Comparison of ENCODE assay signal across 27 cellular contexts in the genomic region with DNA sequence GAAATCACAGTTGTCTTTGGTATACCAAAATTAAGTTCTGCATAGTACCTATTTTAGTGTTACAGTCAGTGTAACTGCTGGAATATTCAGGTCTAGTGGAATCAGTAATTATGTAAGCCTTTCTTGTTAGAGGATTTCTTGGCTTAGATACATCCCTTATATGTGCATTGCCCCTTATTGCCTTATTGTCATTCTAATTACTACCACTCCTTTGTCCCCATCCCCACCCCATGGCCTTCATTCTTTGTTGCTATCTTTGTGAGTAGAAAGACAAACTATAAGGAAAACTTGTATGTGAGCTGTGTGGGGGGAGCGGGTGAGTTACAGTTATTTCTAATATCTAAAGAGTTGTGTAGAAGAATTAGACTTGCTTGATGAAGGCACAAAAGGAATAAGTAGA. TPM values are rescaled to one million over a fixed set of nuclear protein-coding genes. Genes with fewer than 3 reads are reported as not detected.
"Had no signal": no experiment of that assay in that cellular context is flagged by ENCODE, and none has a peak within 500 bp of the region (broad histone marks: within the 10 kb centered on the region; RNA-seq: fewer than 3 reads in every experiment).

No MANE protein-coding gene starts in this region.

- FAIRE-seq: keratinocyte had no signal

- H3K4me1 ChIP-seq: lower lobe of right lung, suprapubic skin, vagina had no signal

- H3K36me3 Mint-ChIP-seq: immature natural killer cell; naive thymus-derived CD8-positive, alpha-beta T cell had no signal

- H3K36me3 ChIP-seq: gastrocnemius medialis, lower lobe of right lung, ovary, suprapubic skin, vagina had no signal

- ATAC-seq: esophagus mucosa; gastrocnemius medialis; left ventricle myocardium superior; lower lobe of right lung; naive thymus-derived CD8-positive, alpha-beta T cell; sciatic nerve; stimulated activated naive CD8-positive, alpha-beta T cell treated with anti-CD3 and anti-CD28 coated beads, Interleukin-15, amount 100 ng/mL, for 72 hours had no signal

- H3K27ac ChIP-seq: gastrocnemius medialis, lower lobe of right lung, ovary, suprapubic skin, vagina had no signal

- H3K27me3 ChIP-seq: gastrocnemius medialis, ovary, suprapubic skin, vagina had no signal

- H3K27ac Mint-ChIP-seq: immature natural killer cell; naive thymus-derived CD8-positive, alpha-beta T cell; nephron progenitor cell; stimulated activated naive CD8-positive, alpha-beta T cell treated with anti-CD3 and anti-CD28 coated beads, Interleukin-15, amount 100 ng/mL, for 72 hours had no signal

- H3K27me3 Mint-ChIP-seq: naive thymus-derived CD8-positive, alpha-beta T cell; stimulated activated naive CD8-positive, alpha-beta T cell treated with anti-CD3 and anti-CD28 coated beads, Interleukin-15, amount 100 ng/mL, for 72 hours had no signal

- H3K4me1 Mint-ChIP-seq: immature natural killer cell; naive thymus-derived CD8-positive, alpha-beta T cell; stimulated activated naive CD8-positive, alpha-beta T cell treated with anti-CD3 and anti-CD28 coated beads, Interleukin-15, amount 100 ng/mL, for 72 hours had no signal

- DNase-seq: cortex of kidney; foreskin fibroblast; gastrocnemius medialis; head of caudate nucleus; immature natural killer cell; left ventricle myocardium superior; lower lobe of right lung; naive thymus-derived CD8-positive, alpha-beta T cell; nephron progenitor cell; occipital lobe; ovary; posterior cingulate gyrus; retina; stimulated activated CD4-positive, alpha-beta T cell treated with anti-CD3 and anti-CD28 coated beads, Interleukin-12 subunit alpha, Interleukin-12 subunit beta, amount 100 ng/mL, for 4 hours; stimulated activated CD4-positive, alpha-beta T cell treated with anti-CD3 and anti-CD28 coated beads, Interleukin-1b, Interleukin-23, amount 100 ng/mL, for 48 hours; stimulated activated CD4-positive, alpha-beta T cell treated with anti-CD3 and anti-CD28 coated beads, Interleukin-4, amount 100 ng/mL, for 1 hour; stimulated activated CD8-positive, alpha-beta memory T cell treated with anti-CD3 and anti-CD28 coated beads, Interleukin-4, amount 100 ng/mL, for 48 hours; stimulated activated naive CD4-positive, alpha-beta T cell; stimulated activated naive CD8-positive, alpha-beta T cell treated with anti-CD3 and anti-CD28 coated beads, Interleukin-15, amount 100 ng/mL, for 72 hours; trophoblast cell had no signal

- H3K9me3 ChIP-seq: gastrocnemius medialis, lower lobe of right lung, ovary, suprapubic skin, vagina had no signal

- H3K9me3 Mint-ChIP-seq: immature natural killer cell; naive thymus-derived CD8-positive, alpha-beta T cell; nephron progenitor cell; stimulated activated naive CD8-positive, alpha-beta T cell treated with anti-CD3 and anti-CD28 coated beads, Interleukin-15, amount 100 ng/mL, for 72 hours had no signal

- H3K4me3 ChIP-seq: gastrocnemius medialis, lower lobe of right lung, ovary, smooth muscle cell, suprapubic skin, vagina had no signal

- H3K4me3 Mint-ChIP-seq: immature natural killer cell; naive thymus-derived CD8-positive, alpha-beta T cell; nephron progenitor cell; stimulated activated naive CD8-positive, alpha-beta T cell treated with anti-CD3 and anti-CD28 coated beads, Interleukin-15, amount 100 ng/mL, for 72 hours had no signal

- H3K4me2 ChIP-seq: smooth muscle cell had no signal

RNA-seq across cellular contexts. Expression of a gene that starts 36.9 kb away (rescaled TPM):
- total RNA-seq: myocyte had no signal
